ENCODE assay signal across 8 cellular contexts in the genomic region with DNA sequence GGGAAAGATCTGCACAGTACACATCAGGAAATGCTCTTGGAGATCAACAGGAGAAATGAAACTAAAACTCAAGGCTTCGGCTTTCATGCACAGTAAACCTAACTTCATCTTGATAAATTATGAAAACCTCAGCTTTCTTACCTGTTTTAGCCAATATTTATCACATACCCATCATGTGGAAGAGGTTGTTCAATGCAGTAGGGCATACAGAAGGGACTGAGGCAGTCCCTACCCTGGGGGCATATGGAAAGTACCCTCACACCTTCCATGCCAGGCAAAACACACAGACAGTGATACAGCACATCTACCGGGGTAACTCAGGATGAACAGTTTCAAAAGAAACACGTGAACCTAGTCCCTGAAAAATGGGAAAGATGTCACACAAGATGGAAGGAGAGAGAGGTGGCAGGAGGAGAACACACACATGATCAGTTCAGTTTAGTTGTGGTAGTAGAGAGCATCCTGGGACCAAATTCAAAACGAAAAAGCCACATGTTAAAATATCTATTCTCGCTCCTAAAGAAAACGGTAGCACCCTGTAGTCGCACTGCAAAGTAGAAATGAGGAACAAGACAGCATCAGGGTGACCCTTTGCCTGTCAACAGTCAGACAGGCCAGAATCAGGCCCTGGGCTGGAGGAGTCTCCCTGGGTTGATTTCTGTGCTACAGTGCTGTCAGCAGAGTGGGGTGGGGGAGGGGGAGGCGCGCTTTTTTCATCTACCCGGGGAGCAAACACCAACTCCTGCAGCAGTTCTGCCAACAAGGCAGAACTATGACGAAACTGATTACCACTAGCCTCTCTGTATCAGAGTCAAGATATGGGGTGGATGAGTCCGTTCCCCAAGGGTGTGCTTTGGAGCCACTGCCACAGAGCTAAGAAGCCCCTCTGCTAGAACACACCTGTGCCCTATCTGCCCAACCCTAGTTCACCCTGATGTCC. TPM values are rescaled to one million over a fixed set of nuclear protein-coding genes. Genes with fewer than 3 reads are reported as not detected.
DNase-seq lines count a peak whose midpoint lies in the region; ATAC-seq and TF ChIP-seq lines count a peak whose summit lies in the region.

No MANE protein-coding gene starts in this region.

- H3K27me3 ChIP-seq in BJ (ENCODE audit: control insufficient read depth, insufficient read depth, low read length) (no peaks in the 10 kb centered on the region), HL-60 (ENCODE audit: insufficient read depth, poor library complexity, severe bottlenecking) (no peaks in the 10 kb centered on the region), testis (no peaks in the 10 kb centered on the region)

- no peak for TF ChIP-seq POLR2A in testis (IDR thresholded peaks at IDR 0.05)

- H3K27me3 Mint-ChIP-seq in T-helper 1 cell treated with Interleukin-12 subunit alpha and Interleukin-12 subunit beta and Interleukin-4 antibody, amounts not matched to agents 30 μg/mL and 1 μg/mL, for 36 hours (ENCODE audit: low read depth): no peaks in the 10 kb centered on the region
- H3K27me3 Mint-ChIP-seq in memory B cell: no peaks in the 10 kb centered on the region

- peak overlapping the region; percentile 95 for H3K27ac ChIP-seq in HL-60 (replicated peaks)
- no peak overlapping the region for H3K27ac ChIP-seq in coronary artery
- H3K27ac ChIP-seq in testis: peak overlapping the region in 1 of 2 donors; percentile 2

- H3K4me3 Mint-ChIP-seq in T-helper 1 cell treated with Interleukin-12 subunit alpha and Interleukin-12 subunit beta and Interleukin-4 antibody, amounts not matched to agents 30 μg/mL and 1 μg/mL, for 36 hours: peak overlapping the region; percentile 94
- H3K4me3 Mint-ChIP-seq in memory B cell: peak overlapping the region; percentile 92

- peaks cover 35% of the 10 kb centered on the region for H3K4me1 Mint-ChIP-seq in T-helper 1 cell treated with Interleukin-12 subunit alpha and Interleukin-12 subunit beta and Interleukin-4 antibody, amounts not matched to agents 30 μg/mL and 1 μg/mL, for 36 hours (ENCODE audit: low read depth)
- H3K4me1 Mint-ChIP-seq in memory B cell: peaks cover 36% of the 10 kb centered on the region

- DNase-seq in BJ (ENCODE audit: low read depth) (no peak), HL-60 (ENCODE audit: low read depth in 1 of 2, low spot score in 1 of 2) (peak; percentile 68 to 89), coronary artery (ENCODE audit: low spot score) (no peak), memory B cell (ENCODE audit: low spot score in 2 of 2) (no peak), testis (peak; percentile 47)

- POLR2A ChIA-PET in BJ (lab: Charles Lee): interaction anchor here (0.5 kb wide), 1 partner anchor 251 kb away, joined by 3 read pairs; no protein-coding TSS in a partner anchor

- H3K9me3 ChIP-seq in testis: no peaks in the 10 kb centered on the region

- no peak for TF ChIP-seq CTCF in BJ (IDR thresholded peaks at IDR 0.05; ENCODE audit: insufficient read depth, low read depth, low read length)
- no peak for TF ChIP-seq CTCF in HL-60 (IDR thresholded peaks at IDR 0.05; ENCODE audit: insufficient read depth, low read length)
- no peak for TF ChIP-seq CTCF in coronary artery (IDR thresholded peaks at IDR 0.05)
- TF ChIP-seq CTCF in testis (IDR thresholded peaks at IDR 0.05): no peak

- CTCF ChIA-PET in BJ (lab: Yijun Ruan, JAX): interaction anchor here (0.6 kb wide), 1 partner anchor 44 kb away, joined by 3 read pairs; no protein-coding TSS in a partner anchor

- 6 to 9% methylated on average over 12 of the region's 12 CpGs for WGBS in testis, 2 donors

- H3K4me1 ChIP-seq in testis: peaks cover 19% of the 10 kb centered on the region

- H3K4me3 ChIP-seq in BJ (ENCODE audit: low read depth, low read length) (peak overlapping the region; percentile 86), HL-60 (replicated peaks; ENCODE audit: insufficient read depth, low read length) (peak overlapping the region; percentile 90), coronary artery (peak overlapping the region; percentile 81), testis (peak overlapping the region; percentile 72 to 91)

- H3K36me3 Mint-ChIP-seq in T-helper 1 cell treated with Interleukin-12 subunit alpha and Interleukin-12 subunit beta and Interleukin-4 antibody, amounts not matched to agents 30 μg/mL and 1 μg/mL, for 36 hours (ENCODE audit: low read depth): peaks cover 33% of the 10 kb centered on the region
- H3K36me3 Mint-ChIP-seq in memory B cell: peaks cover 6% of the 10 kb centered on the region

- no peaks in the 10 kb centered on the region for H3K9me3 Mint-ChIP-seq in T-helper 1 cell treated with Interleukin-12 subunit alpha and Interleukin-12 subunit beta and Interleukin-4 antibody, amounts not matched to agents 30 μg/mL and 1 μg/mL, for 36 hours
- H3K9me3 Mint-ChIP-seq in memory B cell: no peaks in the 10 kb centered on the region

- intact Hi-C loops in testis (cut with DNase I; ENCODE audit: low total_unique reads): no loop called here

- peaks cover 3% of the 10 kb centered on the region; the same call in 1 of the 2 replicates for H3K36me3 ChIP-seq in BJ (ENCODE audit: control insufficient read depth, insufficient read depth, low read length)
- H3K36me3 ChIP-seq in testis (ENCODE audit: low read depth, missing control alignments): no peaks in the 10 kb centered on the region

- no peak for ATAC-seq in memory B cell (ENCODE audit: low read depth)
- no peak for ATAC-seq in GM19463 (IDR thresholded peaks at IDR 0.05; ENCODE audit: unreplicated experiment)
- no peak for ATAC-seq in HG03520 (IDR thresholded peaks at IDR 0.05; ENCODE audit: unreplicated experiment)

- peak overlapping the region; percentile 90 for H3K27ac Mint-ChIP-seq in T-helper 1 cell treated with Interleukin-12 subunit alpha and Interleukin-12 subunit beta and Interleukin-4 antibody, amounts not matched to agents 30 μg/mL and 1 μg/mL, for 36 hours
- H3K27ac Mint-ChIP-seq in memory B cell: peak overlapping the region; percentile 89

RNA-seq across cellular contexts. Expression of a gene that starts 1.3 kb away (rescaled TPM):
- polyA plus RNA-seq in BJ (2011; rRNA removed) (13.6 and 17.1 TPM in 2 replicates), testis (ENCODE audit: insufficient read depth, low read depth, low replicate concordance) (17.7 TPM)
- 15.7 and 16.9 TPM in 2 replicates for polyA minus RNA-seq in BJ (2011; rRNA and poly(A)+ RNA removed)
- total RNA-seq in testis: 10 to 100 TPM; 21.8 to 25.7 TPM

RNA-seq across cellular contexts. Expression of a gene that starts 2.1 kb away (rescaled TPM):
- 35.5 and 43.5 TPM in 2 replicates for polyA plus RNA-seq in BJ (2011; rRNA removed)
- 6.5 and 9.1 TPM in 2 replicates for polyA minus RNA-seq in BJ (2011; rRNA and poly(A)+ RNA removed)
- 10 to 100 TPM; 28.9 to 29.2 TPM for total RNA-seq in testis
- polyA plus RNA-seq in testis (ENCODE audit: insufficient read depth, low read depth, low replicate concordance): 53.8 TPM

RNA-seq across cellular contexts. Expression of a gene that starts 17.3 kb away (rescaled TPM):
- 14.9 and 16.3 TPM in 2 replicates for polyA plus RNA-seq in BJ (2011; rRNA removed)
- 10.2 and 14.1 TPM in 2 replicates for polyA minus RNA-seq in BJ (2011; rRNA and poly(A)+ RNA removed)
- 10 to 100 TPM; 60.9 to 64.1 TPM for total RNA-seq in testis
- 38.7 TPM for polyA plus RNA-seq in testis (ENCODE audit: insufficient read depth, low read depth, low replicate concordance)

RNA-seq across cellular contexts. Expression of a gene that starts 48.8 kb away (rescaled TPM):
- 129 and 135 TPM in 2 replicates for polyA plus RNA-seq in BJ (2011; rRNA removed)
- 58.0 and 133 TPM in 2 replicates for polyA minus RNA-seq in BJ (2011; rRNA and poly(A)+ RNA removed)
- 10 to 100 TPM; 46.1 to 54.5 TPM for total RNA-seq in testis
- 86.6 TPM for polyA plus RNA-seq in testis (ENCODE audit: insufficient read depth, low read depth, low replicate concordance)

RNA-seq across cellular contexts. Expression of a gene that starts 49.5 kb away (rescaled TPM):
- polyA plus RNA-seq in BJ (2011; rRNA removed) (12.9 and 13.8 TPM in 2 replicates), testis (ENCODE audit: insufficient read depth, low read depth, low replicate concordance) (47.2 TPM)
- 8.1 and 12.1 TPM in 2 replicates for polyA minus RNA-seq in BJ (2011; rRNA and poly(A)+ RNA removed)
- total RNA-seq in testis: 10 to 100 TPM; 38.8 to 43.7 TPM

Comparison
In these comparisons a context has a peak if more than half of its experiments do, and no peak if none do; other contexts are left out.
1. DNase-seq: peak in HL-60 (2 of 2) and testis (single experiment); none in BJ (single experiment), coronary artery (single experiment) and memory B cell (0 of 2).
2. Peak in every context shown above with its lines, with median percentiles within 50 percentile points of each other: H3K4me3 ChIP-seq.